Comparison of ENCODE assay signal across 15 cellular contexts in genomic region chr20:38046572-38046971, GRCh38. TPM values are rescaled to one million over a fixed set of nuclear protein-coding genes. Genes with fewer than 3 reads are reported as not detected.
DNase-seq lines count a peak whose midpoint lies in the region; ATAC-seq and TF ChIP-seq lines count a peak whose summit lies in the region.
"Had no signal": no experiment of that assay in that cellular context is flagged by ENCODE, and none has a peak within 500 bp of the region (broad histone marks: within the 10 kb centered on the region; RNA-seq: fewer than 3 reads in every experiment).

No MANE protein-coding gene starts in this region.

- no peak overlapping the region for H3K18ac ChIP-seq in mesenchymal stem cell (ENCODE audit: low read depth in 1 of 2, low read length in 2 of 2)

- H3K79me1 ChIP-seq in mesenchymal stem cell (replicated peaks; ENCODE audit: low read length, poor library complexity, severe bottlenecking): peaks cover 13% of the 10 kb centered on the region

- no peak overlapping the region for H2BK15ac ChIP-seq in mesenchymal stem cell (ENCODE audit: low read depth, poor library complexity, severe bottlenecking)

- H3K9me3 Mint-ChIP-seq in natural killer cell (no peaks in the 10 kb centered on the region), brain (no peaks in the 10 kb centered on the region), immature natural killer cell (no peaks in the 10 kb centered on the region)
- no peaks in the 10 kb centered on the region for H3K9me3 Mint-ChIP-seq in natural killer cell treated with Interleukin-12 subunit alpha and Interleukin-12 subunit beta and Interleukin-15 and Interleukin-18, amount 100 ng/mL, for 72 hours

- H3K14ac ChIP-seq in mesenchymal stem cell (ENCODE audit: low read length in 2 of 2): no peak overlapping the region

- no peak overlapping the region for H2BK5ac ChIP-seq in mesenchymal stem cell (ENCODE audit: low read depth, low read length, poor library complexity, severe bottlenecking)

- peaks cover 3 to 55% of the 10 kb centered on the region in 2 experiments for H3K36me3 ChIP-seq in mesenchymal stem cell (ENCODE audit: control insufficient read depth in 1 of 2, insufficient read depth in 2 of 2, low read depth in 1 of 2, low read length in 2 of 2)
- H3K36me3 ChIP-seq in ascending aorta: peaks cover 24 to 56% of the 10 kb centered on the region in 2 donors

- H3K9ac ChIP-seq in mesenchymal stem cell (ENCODE audit: low read length): peak overlapping the region; percentile 7

- no peaks in the 10 kb centered on the region for H3K36me3 Mint-ChIP-seq in natural killer cell
- H3K36me3 Mint-ChIP-seq in natural killer cell treated with Interleukin-12 subunit alpha and Interleukin-12 subunit beta and Interleukin-15 and Interleukin-18, amount 100 ng/mL, for 72 hours: peaks cover 28% of the 10 kb centered on the region
- H3K36me3 Mint-ChIP-seq in brain: peaks cover 50% of the 10 kb centered on the region
- peaks cover 5 to 22% (median 8%) of the 10 kb centered on the region in 3 donors for H3K36me3 Mint-ChIP-seq in immature natural killer cell

- WGBS in mesenchymal stem cell: 72% methylated on average over 4 of the region's 4 CpGs

- TF ChIP-seq CTCF in natural killer cell (IDR thresholded peaks at IDR 0.05) (no peak), brain (conservative IDR thresholded peaks at IDR 0.05) (no peak), ascending aorta (IDR thresholded peaks at IDR 0.05) (no peak)

- no peak overlapping the region for H2AFZ ChIP-seq in mesenchymal stem cell (ENCODE audit: low read depth, low read length)

- H2BK120ac ChIP-seq in mesenchymal stem cell (ENCODE audit: low read depth, low read length): no peak overlapping the region

- H3K4me3 ChIP-seq in mesenchymal stem cell (ENCODE audit: insufficient read depth in 1 of 2, low read depth in 1 of 2, low read length in 2 of 2): no peak overlapping the region
- no peak overlapping the region for H3K4me3 ChIP-seq in ascending aorta
- H3K4me3 ChIP-seq: tibial nerve had no signal

- H3K27me3 ChIP-seq in mesenchymal stem cell (ENCODE audit: control insufficient read depth in 1 of 2, insufficient read depth in 1 of 2, low read length in 2 of 2): no peaks in the 10 kb centered on the region
- no peaks in the 10 kb centered on the region for H3K27me3 ChIP-seq in ascending aorta
- H3K27me3 ChIP-seq: tibial nerve had no signal

- H3K23ac ChIP-seq in mesenchymal stem cell (ENCODE audit: low read length in 2 of 2): no peak overlapping the region

- no peaks in the 10 kb centered on the region for H3K9me3 ChIP-seq in mesenchymal stem cell (ENCODE audit: control insufficient read depth, low read length)
- H3K9me3 ChIP-seq in ascending aorta: no peaks in the 10 kb centered on the region
- H3K9me3 ChIP-seq: tibial nerve had no signal

- H4K8ac ChIP-seq in mesenchymal stem cell (ENCODE audit: low read length): no peak overlapping the region

- peak overlapping the region; percentile 14 to 44 for H3K27ac Mint-ChIP-seq in natural killer cell
- H3K27ac Mint-ChIP-seq in natural killer cell treated with Interleukin-12 subunit alpha and Interleukin-12 subunit beta and Interleukin-15 and Interleukin-18, amount 100 ng/mL, for 72 hours: peak overlapping the region in 1 of 2 donors; percentile 1
- peak overlapping the region in 3 of 5 experiments; percentile 15 to 46 (median 43) for H3K27ac Mint-ChIP-seq in brain
- peak overlapping the region in 3 of 6 donors; percentile 6 to 68 (median 22) for H3K27ac Mint-ChIP-seq in immature natural killer cell

- H3K27ac ChIP-seq in mesenchymal stem cell (ENCODE audit: low read length, poor library complexity, severe bottlenecking) (no peak overlapping the region), ascending aorta (peak overlapping the region in 1 of 2 donors; percentile 5)

- H2AK5ac ChIP-seq in mesenchymal stem cell (ENCODE audit: low read length, severe bottlenecking): no peak overlapping the region

- H3K4me1 Mint-ChIP-seq in natural killer cell (peaks cover 23 to 38% of the 10 kb centered on the region in 2 donors), brain (peaks cover 45% of the 10 kb centered on the region), immature natural killer cell (peaks cover 21 to 49% of the 10 kb centered on the region in 2 donors)
- peaks cover 32 to 37% of the 10 kb centered on the region in 2 donors for H3K4me1 Mint-ChIP-seq in natural killer cell treated with Interleukin-12 subunit alpha and Interleukin-12 subunit beta and Interleukin-15 and Interleukin-18, amount 100 ng/mL, for 72 hours (ENCODE audit: low read depth in 2 of 2)

- H3K4ac ChIP-seq in mesenchymal stem cell (ENCODE audit: low read depth in 1 of 2, low read length in 2 of 2): no peak overlapping the region

- no peak for ATAC-seq in natural killer cell
- no peak for ATAC-seq in natural killer cell treated with Interleukin-12 subunit alpha and Interleukin-12 subunit beta and Interleukin-15 and Interleukin-18, amount 100 ng/mL, for 72 hours

- intact Hi-C loops in natural killer cell (cut with micrococcal nuclease) (no loop called here), ascending aorta (cut with DNase I) (no loop called here)

- no peak overlapping the region for H2BK12ac ChIP-seq in mesenchymal stem cell (ENCODE audit: low read length in 2 of 2)

- no peak overlapping the region for H3K4me2 ChIP-seq in mesenchymal stem cell (ENCODE audit: low read length, poor library complexity, severe bottlenecking)

- H3K4me3 Mint-ChIP-seq in natural killer cell: no peak overlapping the region
- H3K4me3 Mint-ChIP-seq in natural killer cell treated with Interleukin-12 subunit alpha and Interleukin-12 subunit beta and Interleukin-15 and Interleukin-18, amount 100 ng/mL, for 72 hours: no peak overlapping the region
- H3K4me3 Mint-ChIP-seq in brain: peak overlapping the region in 1 of 5 experiments; percentile 17
- H3K4me3 Mint-ChIP-seq in immature natural killer cell: no peak overlapping the region

- peaks cover 2% of the 10 kb centered on the region for H3K4me1 ChIP-seq in mesenchymal stem cell (ENCODE audit: control insufficient read depth, insufficient read depth, low read depth, low read length)
- H3K4me1 ChIP-seq in ascending aorta: no peaks in the 10 kb centered on the region

- DNase-seq in natural killer cell: no peak
- no peak for DNase-seq in natural killer cell treated with Interleukin-12 subunit alpha and Interleukin-12 subunit beta and Interleukin-15 and Interleukin-18, amount 100 ng/mL, for 72 hours (ENCODE audit: low spot score)
- no peak for DNase-seq in mesenchymal stem cell
- no peak for DNase-seq in SW480 (ENCODE audit: low spot score)
- no peak for DNase-seq in ascending aorta (ENCODE audit: low spot score in 2 of 2)
- DNase-seq in DMS 273 treated with DMSO at 0.1 percent for 48 hours (lab: John Stamatoyannopoulos, UW): no peak
- DNase-seq in immature natural killer cell: no peak
- DNase-seq: activated CD8-positive, alpha-beta memory T cell treated with anti-CD3 and anti-CD28 coated beads, Interleukin-2, amount 50 U/mL, for 4 hours; kidney glomerular epithelial cell; NCI-H1436; NCI-H345; OCI-M1; stimulated activated CD4-positive, alpha-beta T cell treated with anti-CD3 and anti-CD28 coated beads, Interleukin-2, amount 100 ng/mL, for 24 hours had no signal

- H4K91ac ChIP-seq in mesenchymal stem cell (ENCODE audit: low read length): no peak overlapping the region

- H3K27me3 Mint-ChIP-seq in natural killer cell (ENCODE audit: low read depth in 2 of 2) (no peaks in the 10 kb centered on the region), brain (no peaks in the 10 kb centered on the region), immature natural killer cell (ENCODE audit: low read depth in 3 of 3) (no peaks in the 10 kb centered on the region)
- H3K27me3 Mint-ChIP-seq in natural killer cell treated with Interleukin-12 subunit alpha and Interleukin-12 subunit beta and Interleukin-15 and Interleukin-18, amount 100 ng/mL, for 72 hours: no peaks in the 10 kb centered on the region

RNA-seq across cellular contexts. Expression of gene RPRD1B, which starts 13.0 kb away (rescaled TPM):
- total RNA-seq in natural killer cell: 10 to 100 TPM; 75.8 to 87.3 (median 77.6) TPM
- 10 to 100 TPM; 46.4 to 85.4 TPM for total RNA-seq in natural killer cell treated with Interleukin-12 subunit alpha and Interleukin-12 subunit beta and Interleukin-15 and Interleukin-18, amount 100 ng/mL, for 72 hours
- polyA plus RNA-seq in brain (ENCODE audit: insufficient read depth, low read depth, low replicate concordance): 24.2 TPM
- polyA plus RNA-seq in mesenchymal stem cell (2013, experiment 1 of 2): 26.4 TPM
- polyA plus RNA-seq in mesenchymal stem cell (2013, experiment 2 of 2): 25.9 TPM
- total RNA-seq in ascending aorta: 16.4 TPM
- polyA plus RNA-seq in immature natural killer cell: 1 to 10 TPM; 2.0 to 4.3 (median 2.1) TPM

RNA-seq across cellular contexts. Expression of gene TTI1, which starts 13.3 kb away (rescaled TPM):
- 10 to 100 TPM; 15.9 to 23.9 (median 18.9) TPM for total RNA-seq in natural killer cell
- total RNA-seq in natural killer cell treated with Interleukin-12 subunit alpha and Interleukin-12 subunit beta and Interleukin-15 and Interleukin-18, amount 100 ng/mL, for 72 hours: 10 to 100 TPM; 30.8 to 53.1 TPM
- polyA plus RNA-seq in brain (ENCODE audit: insufficient read depth, low read depth, low replicate concordance): 30.7 TPM
- polyA plus RNA-seq in mesenchymal stem cell (2013, experiment 1 of 2): 7.0 TPM
- polyA plus RNA-seq in mesenchymal stem cell (2013, experiment 2 of 2): 6.9 TPM
- 18.0 TPM for total RNA-seq in ascending aorta
- 10 to 100 TPM in 2 of 3 donors, 1 to 10 TPM in 1; 8.8 to 17.7 (median 15.4) TPM for polyA plus RNA-seq in immature natural killer cell
